ENCODE assay signal across 20 cellular contexts in genomic region chr14:101217972-101218371, GRCh38.
"Had no signal": no experiment of that assay in that cellular context is flagged by ENCODE, and none has a peak within 500 bp of the region (broad histone marks: within the 10 kb centered on the region; RNA-seq: fewer than 3 reads in every experiment).

No MANE protein-coding gene starts in this region.

- DNase-seq: activated CD4-positive, alpha-beta T cell treated with anti-CD3 and anti-CD28 coated beads for 4 hours; activated CD4-positive, alpha-beta T cell treated with anti-CD3 and anti-CD28 coated beads, Interleukin-2, amount 50 U/mL, for 48 hours; activated CD4-positive, CD25-positive, alpha-beta regulatory T cell; activated T-cell treated with anti-CD3 and anti-CD28 coated beads, Interleukin-2, amount 50 U/mL, for 24 hours; dermis blood vessel endothelial cell; effector memory CD4-positive, alpha-beta T cell; foreskin melanocyte; immature natural killer cell; left cardiac atrium; occipital lobe; stimulated activated CD4-positive, alpha-beta T cell treated with anti-CD3 and anti-CD28 coated beads, Interleukin-4, amount 100 ng/mL, for 24 hours; T1000; trophoblast cell had no signal

- H3K9me3 ChIP-seq: SJSA1 had no signal

- H3K27ac Mint-ChIP-seq: activated naive CD4-positive, alpha-beta T cell treated with anti-CD3 and anti-CD28 coated beads, Interleukin-2, amount 50 U/mL, for 72 hours; activated T-cell treated with anti-CD3 and anti-CD28 coated beads, Interleukin-2, amount 50 U/mL, for 24 hours; activated T-helper 17 cell treated with anti-CD3 and anti-CD28 coated beads, Interleukin-2, amount 50 U/mL, for 72 hours; immature natural killer cell; memory B cell; stimulated activated naive CD8-positive, alpha-beta T cell treated with anti-CD3 and anti-CD28 coated beads, Interleukin-15, amount 100 ng/mL, for 72 hours had no signal

- H3K9me3 Mint-ChIP-seq: activated T-helper 17 cell treated with anti-CD3 and anti-CD28 coated beads, Interleukin-2, amount 50 U/mL, for 72 hours had no signal

- H3K4me1 ChIP-seq: SJSA1 had no signal

- ATAC-seq: activated naive CD4-positive, alpha-beta T cell treated with anti-CD3 and anti-CD28 coated beads, Interleukin-2, amount 50 U/mL, for 72 hours; activated T-helper 17 cell treated with anti-CD3 and anti-CD28 coated beads, Interleukin-2, amount 50 U/mL, for 72 hours; left cardiac atrium; stimulated activated naive CD8-positive, alpha-beta T cell treated with anti-CD3 and anti-CD28 coated beads, Interleukin-15, amount 100 ng/mL, for 72 hours had no signal

- H3K27me3 ChIP-seq: SJSA1 had no signal

- H3K4me1 Mint-ChIP-seq: activated T-helper 17 cell treated with anti-CD3 and anti-CD28 coated beads, Interleukin-2, amount 50 U/mL, for 72 hours; immature natural killer cell; memory B cell; stimulated activated naive CD8-positive, alpha-beta T cell treated with anti-CD3 and anti-CD28 coated beads, Interleukin-15, amount 100 ng/mL, for 72 hours had no signal

- H3K4me3 Mint-ChIP-seq: activated T-cell treated with anti-CD3 and anti-CD28 coated beads, Interleukin-2, amount 50 U/mL, for 24 hours; activated T-helper 17 cell treated with anti-CD3 and anti-CD28 coated beads, Interleukin-2, amount 50 U/mL, for 72 hours; immature natural killer cell; memory B cell; neural crest cell; stimulated activated naive CD8-positive, alpha-beta T cell treated with anti-CD3 and anti-CD28 coated beads, Interleukin-15, amount 100 ng/mL, for 72 hours had no signal

- H3K36me3 Mint-ChIP-seq: activated naive CD4-positive, alpha-beta T cell treated with anti-CD3 and anti-CD28 coated beads, Interleukin-2, amount 50 U/mL, for 72 hours; brain; memory B cell had no signal

- H3K36me3 ChIP-seq: SJSA1 had no signal

- H3K27ac ChIP-seq: SJSA1 had no signal

- H3K4me3 ChIP-seq: SJSA1 had no signal
